ENCODE assay signal across 33 cellular contexts in the genomic region with DNA sequence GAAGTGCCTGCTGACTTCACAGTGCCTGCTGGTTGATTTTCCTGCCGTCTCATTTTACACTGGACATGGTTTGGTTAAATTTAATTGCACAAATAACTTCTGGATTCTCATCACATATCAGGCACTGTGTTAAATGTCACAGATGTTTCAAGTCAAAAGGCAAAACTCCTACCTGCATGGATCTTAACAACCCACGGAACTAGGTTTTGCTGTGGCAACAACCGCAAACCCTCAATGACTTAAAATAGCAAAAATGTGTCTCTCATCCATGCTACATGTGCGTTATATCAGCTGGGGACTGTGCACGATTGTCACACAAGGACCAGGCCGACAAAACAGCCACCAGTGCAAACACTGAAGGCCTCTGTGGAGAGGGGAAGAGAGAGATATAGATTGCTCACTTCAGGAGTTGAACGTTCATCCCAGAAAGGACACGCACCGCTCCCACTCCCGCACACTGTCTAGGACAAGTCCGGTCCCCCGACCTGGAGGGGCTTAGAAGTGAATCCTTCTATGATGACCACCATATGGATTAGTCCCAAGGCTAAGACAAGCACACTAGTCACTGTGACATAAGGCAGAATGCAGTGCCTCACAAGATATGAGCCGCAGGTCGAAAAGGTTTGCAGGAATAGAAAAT.
"Had no signal": no experiment of that assay in that cellular context is flagged by ENCODE, and none has a peak within 500 bp of the region (broad histone marks: within the 10 kb centered on the region; RNA-seq: fewer than 3 reads in every experiment).

No MANE protein-coding gene starts in this region.

- H3K4me1 Mint-ChIP-seq: activated B cell treated with CpG ODN at 0.5 μM for 24 hours; activated naive CD8-positive, alpha-beta T cell treated with anti-CD3 and anti-CD28 coated beads, Interleukin-2, amount 50 U/mL, for 24 hours had no signal

- H3K9me3 ChIP-seq: adrenal gland, body of pancreas, esophagus muscularis mucosa, gastrocnemius medialis had no signal

- H3K27me3 Mint-ChIP-seq: activated B cell treated with CpG ODN at 0.5 μM for 24 hours; activated naive CD8-positive, alpha-beta T cell treated with anti-CD3 and anti-CD28 coated beads for 36 hours had no signal

- H3K27ac ChIP-seq: adrenal gland, body of pancreas, esophagus muscularis mucosa, foreskin keratinocyte, gastrocnemius medialis, WERI-Rb-1 had no signal

- FAIRE-seq: colon had no signal

- H3K27ac Mint-ChIP-seq: activated B cell treated with CpG ODN at 0.5 μM for 24 hours; activated CD4-positive, alpha-beta memory T cell treated with anti-CD3 and anti-CD28 coated beads, Interleukin-2, amount 10 ng/mL, durations not matched to agents 7 days and 5 days; activated CD4-positive, alpha-beta T cell treated with anti-CD3 and anti-CD28 coated beads, Interleukin-2, amount 10 ng/mL, durations not matched to agents 24 days and 14 days; activated naive CD4-positive, alpha-beta T cell treated with anti-CD3 and anti-CD28 coated beads, Interleukin-2, amount 50 U/mL, for 24 hours; activated naive CD8-positive, alpha-beta T cell treated with anti-CD3 and anti-CD28 coated beads for 36 hours; activated naive CD8-positive, alpha-beta T cell treated with anti-CD3 and anti-CD28 coated beads, Interleukin-2, amount 50 U/mL, for 24 hours; activated T-cell treated with anti-CD3 and anti-CD28 coated beads, Interleukin-2, amount 50 U/mL, for 24 hours; activated T-cell treated with anti-CD3 and anti-CD28 coated beads, Interleukin-2, amount 50 U/mL, for 72 hours; effector memory CD8-positive, alpha-beta T cell; T-helper 17 cell; T-helper 2 cell treated with Interferon-gamma antibody and Interleukin-4, amounts not matched to agents 5 μg/mL and 100 μg/mL, for 36 hours had no signal

- H3K36me3 Mint-ChIP-seq: activated naive CD4-positive, alpha-beta T cell treated with anti-CD3 and anti-CD28 coated beads, Interleukin-2, amount 50 U/mL, for 24 hours; activated naive CD8-positive, alpha-beta T cell treated with anti-CD3 and anti-CD28 coated beads for 36 hours had no signal

- ATAC-seq: activated CD4-positive, CD25-positive, alpha-beta regulatory T cell treated with anti-CD3 and anti-CD28 coated beads, Interleukin-2, amount 50 U/mL, for 24 hours; activated naive CD8-positive, alpha-beta T cell treated with anti-CD3 and anti-CD28 coated beads, Interleukin-2, amount 50 U/mL, for 24 hours; activated T-cell treated with anti-CD3 and anti-CD28 coated beads, Interleukin-2, amount 50 U/mL, for 72 hours; body of pancreas; effector memory CD8-positive, alpha-beta T cell; foreskin keratinocyte; gastrocnemius medialis; T-helper 17 cell had no signal

- H3K9me3 Mint-ChIP-seq: activated B cell treated with CpG ODN at 0.5 μM for 24 hours; activated naive CD4-positive, alpha-beta T cell treated with anti-CD3 and anti-CD28 coated beads, Interleukin-2, amount 50 U/mL, for 24 hours; activated naive CD8-positive, alpha-beta T cell treated with anti-CD3 and anti-CD28 coated beads for 36 hours; activated naive CD8-positive, alpha-beta T cell treated with anti-CD3 and anti-CD28 coated beads, Interleukin-2, amount 50 U/mL, for 24 hours; activated T-cell treated with anti-CD3 and anti-CD28 coated beads, Interleukin-2, amount 50 U/mL, for 24 hours; effector memory CD8-positive, alpha-beta T cell had no signal

- H3K27me3 ChIP-seq: body of pancreas, foreskin keratinocyte, gastrocnemius medialis had no signal

- H3K36me3 ChIP-seq: adrenal gland, esophagus muscularis mucosa, gastrocnemius medialis, WERI-Rb-1 had no signal

- H3K4me3 ChIP-seq: adrenal gland, body of pancreas, esophagus muscularis mucosa, gastrocnemius medialis had no signal

- H3K4me3 Mint-ChIP-seq: activated B cell treated with CpG ODN at 0.5 μM for 24 hours; activated CD4-positive, alpha-beta memory T cell treated with anti-CD3 and anti-CD28 coated beads, Interleukin-2, amount 10 ng/mL, durations not matched to agents 7 days and 5 days; activated CD4-positive, alpha-beta T cell treated with anti-CD3 and anti-CD28 coated beads, Interleukin-2, amount 10 ng/mL, durations not matched to agents 24 days and 14 days; activated naive CD4-positive, alpha-beta T cell treated with anti-CD3 and anti-CD28 coated beads, Interleukin-2, amount 50 U/mL, for 24 hours; activated naive CD8-positive, alpha-beta T cell treated with anti-CD3 and anti-CD28 coated beads for 36 hours; activated naive CD8-positive, alpha-beta T cell treated with anti-CD3 and anti-CD28 coated beads, Interleukin-2, amount 50 U/mL, for 24 hours; activated T-cell treated with anti-CD3 and anti-CD28 coated beads, Interleukin-2, amount 50 U/mL, for 24 hours; activated T-cell treated with anti-CD3 and anti-CD28 coated beads, Interleukin-2, amount 50 U/mL, for 72 hours; effector memory CD8-positive, alpha-beta T cell; T-helper 17 cell; T-helper 2 cell treated with Interferon-gamma antibody and Interleukin-4, amounts not matched to agents 5 μg/mL and 100 μg/mL, for 36 hours had no signal

- H3K4me1 ChIP-seq: adrenal gland, body of pancreas, esophagus muscularis mucosa, foreskin keratinocyte, gastrocnemius medialis had no signal

- DNase-seq: activated B cell treated with CpG ODN at 0.5 μM for 24 hours; activated CD4-positive, alpha-beta memory T cell treated with anti-CD3 and anti-CD28 coated beads, Interleukin-2, amount 10 ng/mL, durations not matched to agents 7 days and 5 days; activated CD4-positive, alpha-beta T cell treated with anti-CD3 and anti-CD28 coated beads, Interleukin-2, amount 10 ng/mL, durations not matched to agents 24 days and 14 days; activated CD4-positive, alpha-beta T cell treated with anti-CD3 and anti-CD28 coated beads, Interleukin-2, amount 50 U/mL, for 4 hours; activated CD8-positive, alpha-beta memory T cell treated with anti-CD3 and anti-CD28 coated beads, Interleukin-2, amount 50 U/mL, for 48 hours; activated gamma-delta T cell; activated naive CD4-positive, alpha-beta T cell treated with Interleukin-2 at 50 U/mL for 16 hours; activated naive CD8-positive, alpha-beta T cell treated with anti-CD3 and anti-CD28 coated beads for 36 hours; activated naive CD8-positive, alpha-beta T cell treated with anti-CD3 and anti-CD28 coated beads, Interleukin-2, amount 50 U/mL, for 24 hours; activated T-cell treated with anti-CD3 and anti-CD28 coated beads for 4 hours; activated T-cell treated with anti-CD3 and anti-CD28 coated beads, Interleukin-2, amount 50 U/mL, for 24 hours; activated T-cell treated with anti-CD3 and anti-CD28 coated beads, Interleukin-2, amount 50 U/mL, for 72 hours; adrenal gland; amygdala; aorta; body of pancreas; caudate nucleus; cortex of kidney; dermis blood vessel endothelial cell; effector CD4-positive, alpha-beta T cell; effector memory CD8-positive, alpha-beta T cell; erythroblast; foreskin keratinocyte; gastrocnemius medialis; T-helper 1 cell; T-helper 17 cell; T1000; WERI-Rb-1 had no signal
